In the genomic region with DNA sequence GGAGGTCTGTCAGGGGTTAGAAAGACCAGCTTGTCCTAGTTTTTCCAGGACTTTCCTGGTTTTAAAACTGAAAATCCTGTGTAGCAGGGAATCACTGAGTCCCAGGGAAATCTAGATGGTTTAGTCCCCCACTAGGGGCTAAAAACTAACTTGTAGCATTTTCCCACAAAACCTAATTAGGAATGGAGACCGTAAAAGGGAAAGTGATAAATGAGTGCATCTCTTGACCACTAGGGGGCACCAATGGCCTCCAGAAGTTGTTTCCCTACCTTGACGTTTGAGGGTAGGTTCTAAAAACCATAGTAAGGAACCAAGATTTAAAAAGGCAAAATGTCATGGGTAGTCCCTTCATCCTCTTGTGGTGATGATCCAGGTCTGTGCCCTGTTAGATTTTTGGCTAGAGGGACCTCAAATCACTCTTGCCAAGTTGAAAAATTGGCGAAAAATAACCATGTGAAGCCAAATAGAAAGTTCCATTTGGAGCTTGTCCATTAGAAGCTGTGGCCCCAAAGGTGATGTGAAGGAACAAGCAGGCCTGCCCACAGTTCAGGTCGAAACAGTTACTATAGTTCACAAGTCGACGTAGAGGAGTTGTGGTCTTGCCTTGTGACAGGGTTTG, we compare ENCODE assay signal across 9 cellular contexts. TPM values are rescaled to one million over a fixed set of nuclear protein-coding genes. Genes with fewer than 3 reads are reported as not detected.
DNase-seq lines count a peak whose midpoint lies in the region; ATAC-seq and TF ChIP-seq lines count a peak whose summit lies in the region.
"Had no signal": no experiment of that assay in that cellular context is flagged by ENCODE, and none has a peak within 500 bp of the region (broad histone marks: within the 10 kb centered on the region; RNA-seq: fewer than 3 reads in every experiment).

No MANE protein-coding gene starts in this region.

- peaks cover 0 to 7% (median 2%) of the 10 kb centered on the region in 3 donors for H3K27me3 Mint-ChIP-seq in immature natural killer cell (ENCODE audit: low read depth in 3 of 3)

- DNase-seq in ELR (ENCODE audit: low read depth) (peak; percentile 77), Karpas-422 (peak; percentile 86), Panc1 (ENCODE audit: low read depth, low spot score) (peak; percentile 41), astrocyte of the hippocampus (ENCODE audit: low read depth, low spot score) (peak; percentile 84), immature natural killer cell (peak; percentile 38 to 52 (median 40))
- peak; percentile 41 to 48 for DNase-seq in stimulated activated CD4-positive, alpha-beta T cell treated with anti-CD3 and anti-CD28 coated beads, Interleukin-2, amount 100 ng/mL, for 48 hours

- H3K79me2 ChIP-seq in Karpas-422 (ENCODE audit: low read length) = no peaks in the 10 kb centered on the region

- H3K9me3 Mint-ChIP-seq in immature natural killer cell = no peaks in the 10 kb centered on the region

- H3K27me3 ChIP-seq in Karpas-422 (ENCODE audit: low read length) = no peaks in the 10 kb centered on the region
- peaks cover 4% of the 10 kb centered on the region; the same call in 1 of the 2 replicates for H3K27me3 ChIP-seq in Panc1 (ENCODE audit: control insufficient read depth, insufficient read depth, low read length)

- intact Hi-C loops in Panc1 (cut with micrococcal nuclease; ENCODE audit: unreplicated experiment) = no loop called here

- H3K9me2 ChIP-seq in Karpas-422 (replicated peaks; ENCODE audit: insufficient read depth, low read length) = no peaks in the 10 kb centered on the region

- H3K36me3 Mint-ChIP-seq in immature natural killer cell = no peaks in the 10 kb centered on the region

- H3K4me1 Mint-ChIP-seq in immature natural killer cell = peaks cover 0 to 2% of the 10 kb centered on the region in 2 donors

- no peak overlapping the region for H3K4me3 Mint-ChIP-seq in immature natural killer cell
- H3K4me3 Mint-ChIP-seq: activated naive CD8-positive, alpha-beta T cell; stimulated activated naive CD8-positive, alpha-beta T cell treated with anti-CD3 and anti-CD28 coated beads, Interleukin-15, Interleukin-2, amounts not matched to agents 100 ng/mL and 50 ng/mL, for 24 hours had no signal

- H3K27ac ChIP-seq in Karpas-422 (ENCODE audit: low read length) = no peak overlapping the region
- no peak overlapping the region for H3K27ac ChIP-seq in Panc1 (ENCODE audit: low read length)

- H2AFZ ChIP-seq in Karpas-422 (ENCODE audit: low read length) = no peak overlapping the region

- TF ChIP-seq CTCF in Panc1 (IDR thresholded peaks at IDR 0.05) = peak; percentile 80

- H3K4me2 ChIP-seq in Karpas-422 (ENCODE audit: low read depth, low read length, poor library complexity, severe bottlenecking) = no peak overlapping the region

- H3K27ac Mint-ChIP-seq in immature natural killer cell = no peak overlapping the region
- H3K27ac Mint-ChIP-seq: activated naive CD8-positive, alpha-beta T cell; stimulated activated naive CD8-positive, alpha-beta T cell treated with anti-CD3 and anti-CD28 coated beads, Interleukin-15, Interleukin-2, amounts not matched to agents 100 ng/mL and 50 ng/mL, for 24 hours had no signal

- CTCF ChIA-PET in Panc1 (lab: Charles Lee) = interaction anchor here (0.6 kb wide), 1 partner anchor 196 kb away, joined by 3 read pairs; no protein-coding TSS in a partner anchor

- H4K20me1 ChIP-seq in Karpas-422 (ENCODE audit: insufficient read depth, low read depth, low read length) = no peaks in the 10 kb centered on the region

- no peaks in the 10 kb centered on the region for H3K9me3 ChIP-seq in Karpas-422 (ENCODE audit: low read length)
- H3K9me3 ChIP-seq in Panc1 (ENCODE audit: control insufficient read depth, insufficient read depth, low read depth, low read length) = no peaks in the 10 kb centered on the region

- POLR2A ChIA-PET in Panc1 (lab: Charles Lee) = interaction anchor here (0.6 kb wide), 1 partner anchor 345 kb away, joined by 5 read pairs; no protein-coding TSS in a partner anchor

- no peak overlapping the region for H3K9ac ChIP-seq in Karpas-422 (ENCODE audit: low read length)

- H3K36me3 ChIP-seq in Karpas-422 (ENCODE audit: insufficient read depth, low read length) = no peaks in the 10 kb centered on the region
- no peaks in the 10 kb centered on the region for H3K36me3 ChIP-seq in Panc1 (ENCODE audit: control insufficient read depth, insufficient read depth, low read length)

- no peak overlapping the region for H3K4me3 ChIP-seq in Karpas-422 (ENCODE audit: low read length)
- H3K4me3 ChIP-seq in Panc1 (ENCODE audit: low read depth in 2 of 2, low read length in 2 of 2) = no peak overlapping the region

- in situ Hi-C loops in Panc1 (cut with HindIII; ENCODE audit: low pct_unique_long_range_greater_than_20kb, low sequenced_read_pairs) = no loop called here

- H3K4me1 ChIP-seq in Karpas-422 (ENCODE audit: low read length) (no peaks in the 10 kb centered on the region), Panc1 (ENCODE audit: control insufficient read depth, insufficient read depth, low read length) (no peaks in the 10 kb centered on the region)

- BruUV-seq in Panc1 (replicated peaks; lab: Mats Ljungman, UMichigan) = no TSS peak

- ATAC-seq in Panc1 = peak; percentile 62; the same call in 1 of the 2 replicates
- ATAC-seq in HG03025 (IDR thresholded peaks at IDR 0.05; ENCODE audit: low FRiP score, unreplicated experiment) = no peak

RNA-seq across cellular contexts. Expression of a gene that starts 24.5 kb away (rescaled TPM):
- total RNA-seq in Karpas-422 (2014; rRNA removed; shearing (Covaris generic); ENCODE audit: low replicate concordance) = not detected in 2 replicates
- total RNA-seq in Panc1 (2021; ENCODE audit: unreplicated experiment) = 0.05 TPM
- not detected for polyA plus RNA-seq in Panc1 (2012; ENCODE audit: insufficient read length)
- not detected for polyA plus RNA-seq in immature natural killer cell
